Comparison of ENCODE assay signal across 15 cellular contexts in genomic region chr7:44077681-44078091, GRCh38. TPM values are rescaled to one million over a fixed set of nuclear protein-coding genes. Genes with fewer than 3 reads are reported as not detected.
DNase-seq lines count a peak whose midpoint lies in the region; ATAC-seq and TF ChIP-seq lines count a peak whose summit lies in the region.
"Had no signal": no experiment of that assay in that cellular context is flagged by ENCODE, and none has a peak within 500 bp of the region (broad histone marks: within the 10 kb centered on the region; RNA-seq: fewer than 3 reads in every experiment).

No MANE protein-coding gene starts in this region.

- no peak for TF ChIP-seq CTCF in CD8-positive, alpha-beta T cell (IDR thresholded peaks at IDR 0.05)
- TF ChIP-seq CTCF in heart left ventricle (IDR thresholded peaks at IDR 0.05) = no peak
- TF ChIP-seq CTCF in psoas muscle (IDR thresholded peaks at IDR 0.05) = no peak

- intact Hi-C loops in CD8-positive, alpha-beta T cell (cut with DNase I, micrococcal nuclease) = no loop called here
- intact Hi-C loops in heart left ventricle (cut with DNase I) = loop anchor here in 3 of 10 donors (2.0 to 5.0 kb wide), 3 partner anchors 33 to 115 kb away; partner anchors contain the start of genes DBNL (in 1 of the 3) and POLD2 (in 1 of the 3)
- intact Hi-C loops in psoas muscle (cut with DNase I) = no loop called here

- peaks cover 67% of the 10 kb centered on the region for H3K36me3 ChIP-seq in CD8-positive, alpha-beta T cell (ENCODE audit: insufficient read depth, low read length)
- H3K36me3 ChIP-seq in KOPT-K1 (ENCODE audit: insufficient read depth, low read length) = peaks cover 84% of the 10 kb centered on the region
- H3K36me3 ChIP-seq in heart left ventricle = peaks cover 0 to 81% (median 69%) of the 10 kb centered on the region in 9 donors
- peaks cover 2 to 76% of the 10 kb centered on the region in 2 donors for H3K36me3 ChIP-seq in psoas muscle (ENCODE audit: insufficient read depth in 1 of 2, low read depth in 1 of 2)

- 44 to 59% (median 52%) methylated on average over 5 of the region's 5 CpGs for WGBS in heart left ventricle, 4 donors
- WGBS in psoas muscle, 3 donors = 36 to 48% (median 47%) methylated on average over 5 of the region's 5 CpGs

- no peaks in the 10 kb centered on the region for H3K9me3 Mint-ChIP-seq in CD8-positive, alpha-beta T cell

- H3K27ac Mint-ChIP-seq in CD8-positive, alpha-beta T cell = peak overlapping the region; percentile 80

- CTCF ChIA-PET in CD8-positive, alpha-beta T cell (lab: Charles Lee) = no interaction called here

- no peaks in the 10 kb centered on the region for H3K27me3 ChIP-seq in CD8-positive, alpha-beta T cell (ENCODE audit: insufficient read depth, low read length)
- H3K27me3 ChIP-seq in heart left ventricle = no peaks in the 10 kb centered on the region
- H3K27me3 ChIP-seq in psoas muscle (ENCODE audit: insufficient read depth in 3 of 3, low read length in 2 of 3) = no peaks in the 10 kb centered on the region
- H3K27me3 ChIP-seq: cardiac muscle cell had no signal

- no peak overlapping the region for H3K4me3 Mint-ChIP-seq in CD8-positive, alpha-beta T cell

- H3K4me1 ChIP-seq in CD8-positive, alpha-beta T cell (ENCODE audit: insufficient read depth, low read length) = peaks cover 40% of the 10 kb centered on the region
- H3K4me1 ChIP-seq in heart left ventricle (peaks cover 9 to 78% (median 43%) of the 10 kb centered on the region in 12 donors), psoas muscle (peaks cover 57% of the 10 kb centered on the region)

- no peak for DNase-seq in CD8-positive, alpha-beta T cell
- DNase-seq in heart left ventricle = peak in 4 of 5 donors; percentile 68 to 84 (median 76)
- DNase-seq in psoas muscle = peak in 1 of 2 donors; percentile 25
- DNase-seq in OCI-M1 (lab: John Stamatoyannopoulos, UW) = no peak
- no peak for DNase-seq in stimulated activated CD4-positive, alpha-beta T cell treated with anti-CD3 and anti-CD28 coated beads, Interleukin-2, amount 100 ng/mL, for 24 hours
- DNase-seq: activated gamma-delta T cell; NCI-H1048; stimulated activated CD4-positive, alpha-beta T cell treated with anti-CD3 and anti-CD28 coated beads, Interleukin-4, amount 100 ng/mL, for 24 hours; stimulated activated naive CD4-positive, alpha-beta T cell had no signal

- no peak overlapping the region for H3K27ac ChIP-seq in CD8-positive, alpha-beta T cell (ENCODE audit: low read depth, low read length)
- H3K27ac ChIP-seq in KOPT-K1 (ENCODE audit: low read depth, low read length, poor library complexity, severe bottlenecking) (peak overlapping the region; percentile 100), heart left ventricle (peak overlapping the region in 11 of 12 donors; percentile 61 to 96 (median 76)), psoas muscle (peak overlapping the region; percentile 83)
- H3K27ac ChIP-seq: cardiac muscle cell had no signal

- H3K27me3 Mint-ChIP-seq in CD8-positive, alpha-beta T cell (ENCODE audit: low read depth) = no peaks in the 10 kb centered on the region

- peaks cover 72% of the 10 kb centered on the region for H3K36me3 Mint-ChIP-seq in CD8-positive, alpha-beta T cell

- no peak for ATAC-seq in CD8-positive, alpha-beta T cell
- peak; percentile 42 to 54 (median 46) for ATAC-seq in heart left ventricle
- no peak for ATAC-seq in psoas muscle
- ATAC-seq in HG03520 (IDR thresholded peaks at IDR 0.05; ENCODE audit: unreplicated experiment) = no peak
- ATAC-seq: activated CD4-positive, CD25-positive, alpha-beta regulatory T cell treated with anti-CD3 and anti-CD28 coated beads, Interleukin-2, amount 50 U/mL, for 24 hours; SK-N-SH treated with all-trans-retinoic acid at 6 μM for 48 hours had no signal

- no peak for TF ChIP-seq POLR2A in heart left ventricle (IDR thresholded peaks at IDR 0.05)

- H3K4me1 Mint-ChIP-seq in CD8-positive, alpha-beta T cell (ENCODE audit: low read depth) = peaks cover 36% of the 10 kb centered on the region

- POLR2A ChIA-PET in CD8-positive, alpha-beta T cell (lab: Charles Lee) = interaction anchor here (0.7 kb wide), 1 partner anchor 33 kb away, joined by 3 read pairs; the partner anchor contains the start of gene DBNL

- no peak overlapping the region for H3K4me3 ChIP-seq in CD8-positive, alpha-beta T cell (ENCODE audit: low read depth, low read length)
- H3K4me3 ChIP-seq in heart left ventricle = no peak overlapping the region
- no peak overlapping the region for H3K4me3 ChIP-seq in psoas muscle
- H3K4me3 ChIP-seq: cardiac muscle cell had no signal

- no peaks in the 10 kb centered on the region for H3K9me3 ChIP-seq in CD8-positive, alpha-beta T cell (ENCODE audit: low read length)
- H3K9me3 ChIP-seq in KOPT-K1 (ENCODE audit: insufficient read depth, low read length, poor library complexity, severe bottlenecking) = no peaks in the 10 kb centered on the region
- no peaks in the 10 kb centered on the region for H3K9me3 ChIP-seq in heart left ventricle
- H3K9me3 ChIP-seq in psoas muscle = no peaks in the 10 kb centered on the region

RNA-seq across cellular contexts. Expression of gene POLM, which starts 4.6 kb away (rescaled TPM):
- 10 to 100 TPM; 35.7 to 42.0 TPM for total RNA-seq in CD8-positive, alpha-beta T cell
- total RNA-seq in heart left ventricle (10 to 100 TPM; 10.1 to 24.3 (median 14.0) TPM), psoas muscle (10 to 100 TPM in 3 of 4 donors, 1 to 10 TPM in 1; 7.7 to 13.1 (median 10.4) TPM)
- polyA plus RNA-seq in heart left ventricle (10 to 100 TPM; 10.3 to 13.7 TPM), psoas muscle (1 to 10 TPM; 7.1 to 9.6 (median 7.1) TPM)

RNA-seq across cellular contexts. Expression of gene PGAM2, which starts 12.3 kb away (rescaled TPM):
- 1 to 10 TPM; 1.1 to 1.5 TPM for total RNA-seq in CD8-positive, alpha-beta T cell
- 1,000 to 10,000 TPM in 1 of 9 donors, 100 to 1,000 TPM in 8; 300 to 1,183 (median 555) TPM for total RNA-seq in heart left ventricle
- 1,000 to 10,000 TPM in 1 of 2 donors, 100 to 1,000 TPM in 1; 242 to 2,064 TPM for polyA plus RNA-seq in heart left ventricle
- total RNA-seq in psoas muscle = 100 to 1,000 TPM; 214 to 449 (median 298) TPM
- 1,000 to 10,000 TPM in 1 of 3 donors, 100 to 1,000 TPM in 2; 285 to 1,581 (median 569) TPM for polyA plus RNA-seq in psoas muscle
- total RNA-seq: kidney epithelial cell had no signal

RNA-seq across cellular contexts. Expression of gene AEBP1, which starts 26.5 kb away (rescaled TPM):
- 10 to 100 TPM; 15.9 to 22.6 TPM for total RNA-seq in CD8-positive, alpha-beta T cell
- 10 to 100 TPM; 15.2 to 51.1 (median 25.4) TPM for total RNA-seq in heart left ventricle
- polyA plus RNA-seq in heart left ventricle = 10 to 100 TPM; 10.9 to 20.2 TPM
- 10 to 100 TPM in 3 of 4 donors, 1 to 10 TPM in 1; 6.9 to 22.0 (median 14.6) TPM for total RNA-seq in psoas muscle
- 1 to 10 TPM; 2.8 to 7.8 (median 5.9) TPM for polyA plus RNA-seq in psoas muscle

RNA-seq across cellular contexts. Expression of gene DBNL, which starts 33.2 kb away (rescaled TPM):
- 10 to 100 TPM; 82.1 to 84.8 TPM for total RNA-seq in CD8-positive, alpha-beta T cell
- total RNA-seq in heart left ventricle (10 to 100 TPM; 29.9 to 76.7 (median 42.9) TPM), psoas muscle (10 to 100 TPM; 33.4 to 45.1 (median 38.7) TPM)
- polyA plus RNA-seq in heart left ventricle (10 to 100 TPM; 39.3 to 86.3 TPM), psoas muscle (10 to 100 TPM; 35.5 to 66.7 (median 53.0) TPM)

RNA-seq across cellular contexts. Expression of gene POLD2, which starts 45.7 kb away (rescaled TPM):
- 10 to 100 TPM; 44.0 to 48.9 TPM for total RNA-seq in CD8-positive, alpha-beta T cell
- total RNA-seq in heart left ventricle (100 to 1,000 TPM in 1 of 9 donors, 10 to 100 TPM in 8; 74.1 to 150 (median 89.2) TPM), psoas muscle (100 to 1,000 TPM in 3 of 4 donors, 10 to 100 TPM in 1; 79.2 to 127 (median 119) TPM)
- polyA plus RNA-seq in heart left ventricle (100 to 1,000 TPM in 1 of 2 donors, 10 to 100 TPM in 1; 67.0 to 176 TPM), psoas muscle (10 to 100 TPM; 57.3 to 87.1 (median 81.3) TPM)

Comparison
In these comparisons a context has a peak if more than half of its experiments do, and no peak if none do; other contexts are left out.
1. ATAC-seq: peak in heart left ventricle (4 of 4); none in CD8-positive, alpha-beta T cell (single experiment), psoas muscle (0 of 4) and HG03520 (single experiment).
2. DNase-seq: peak in heart left ventricle (4 of 5); none in CD8-positive, alpha-beta T cell (0 of 7), OCI-M1 (single experiment) and stimulated activated CD4-positive, alpha-beta T cell treated with anti-CD3 and anti-CD28 coated beads, Interleukin-2, amount 100 ng/mL, for 24 hours (0 of 2).
3. RNA of gene PGAM2, which starts 12.3 kb away (total RNA-seq): 300 to 1,183 TPM in heart left ventricle and 214 to 449 TPM in psoas muscle; 1.1 to 1.5 TPM in CD8-positive, alpha-beta T cell; every median in the first group is over 10 times any median in the second.